Comparison of ENCODE assay signal across 16 cellular contexts in the genomic region with DNA sequence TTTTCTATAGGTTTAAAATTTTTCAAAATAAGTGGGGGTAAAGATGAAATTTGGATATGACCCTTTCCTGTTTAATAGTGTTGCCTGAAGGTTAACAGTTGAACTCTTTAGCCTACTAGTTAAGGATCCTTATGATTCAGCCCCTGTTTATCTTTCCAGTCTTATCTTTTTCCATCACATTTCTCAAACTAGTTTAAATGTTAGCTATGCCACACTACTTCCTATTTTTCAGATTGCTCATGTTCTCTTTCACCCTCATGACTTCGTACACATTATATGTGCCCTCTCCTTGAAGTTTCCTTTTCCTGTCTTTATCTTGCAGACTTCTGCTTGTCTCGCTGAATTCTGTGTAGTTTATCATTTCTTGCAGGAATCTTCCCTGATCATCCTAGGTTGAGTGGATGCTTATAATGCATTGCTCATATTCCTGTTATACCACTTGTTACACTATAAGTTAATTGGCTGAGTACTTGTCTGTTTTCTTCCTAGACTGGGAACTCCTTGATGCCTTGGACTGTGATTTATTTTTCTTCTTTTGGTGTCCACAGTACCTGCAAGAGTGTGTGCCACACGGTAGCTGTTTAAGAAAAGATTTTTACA.
DNase-seq lines count a peak whose midpoint lies in the region; ATAC-seq and TF ChIP-seq lines count a peak whose summit lies in the region.
"Had no signal": no experiment of that assay in that cellular context is flagged by ENCODE, and none has a peak within 500 bp of the region (broad histone marks: within the 10 kb centered on the region; RNA-seq: fewer than 3 reads in every experiment).

No MANE protein-coding gene starts in this region.

- H3K36me3 Mint-ChIP-seq in activated CD8-positive, alpha-beta T cell treated with anti-CD3 and anti-CD28 coated beads for 36 hours (ENCODE audit: low read depth): peaks cover 24% of the 10 kb centered on the region
- peaks cover 15% of the 10 kb centered on the region for H3K36me3 Mint-ChIP-seq in activated CD8-positive, alpha-beta T cell treated with anti-CD3 and anti-CD28 coated beads, Interleukin-2, amount 10 ng/mL, durations not matched to agents 7 days and 5 days (ENCODE audit: low read depth)
- peaks cover 20 to 34% of the 10 kb centered on the region in 2 donors for H3K36me3 Mint-ChIP-seq in stimulated activated naive B cell treated with anti-CD40 and anti-IgM and Interleukin-4, amounts not matched to agents 10 μg/mL and 1 μg/mL and 100 μg/mL, for 72 hours

- peak overlapping the region; percentile 5 for H3K27ac Mint-ChIP-seq in activated CD8-positive, alpha-beta T cell treated with anti-CD3 and anti-CD28 coated beads for 36 hours
- H3K27ac Mint-ChIP-seq in activated CD8-positive, alpha-beta T cell treated with anti-CD3 and anti-CD28 coated beads, Interleukin-2, amount 10 ng/mL, durations not matched to agents 7 days and 5 days: no peak overlapping the region
- H3K27ac Mint-ChIP-seq in stimulated activated naive B cell treated with anti-CD40 and anti-IgM and Interleukin-4, amounts not matched to agents 10 μg/mL and 1 μg/mL and 100 μg/mL, for 72 hours: no peak overlapping the region
- H3K27ac Mint-ChIP-seq: nephron had no signal

- no peak for DNase-seq in activated CD8-positive, alpha-beta T cell treated with anti-CD3 and anti-CD28 coated beads for 36 hours
- no peak for DNase-seq in activated CD8-positive, alpha-beta T cell treated with anti-CD3 and anti-CD28 coated beads, Interleukin-2, amount 10 ng/mL, durations not matched to agents 7 days and 5 days
- peak; percentile 46 for DNase-seq in SIG-M5 (lab: John Stamatoyannopoulos, UW)
- DNase-seq in epithelial cell of prostate (ENCODE audit: low read depth, low spot score): no peak
- no peak for DNase-seq in stimulated activated naive B cell treated with anti-CD40 and anti-IgM and Interleukin-4, amounts not matched to agents 10 μg/mL and 1 μg/mL and 100 μg/mL, for 72 hours
- no peak for DNase-seq in effector CD4-positive, alpha-beta T cell
- DNase-seq in kidney glomerular epithelial cell (lab: John Stamatoyannopoulos, UW): no peak
- DNase-seq: activated CD4-positive, CD25-positive, alpha-beta regulatory T cell treated with anti-CD3 and anti-CD28 coated beads, Interleukin-2, amount 50 U/mL, for 72 hours; Caco-2; glutamatergic neuron; left cardiac atrium; NCI-H1930; substantia nigra; SW 1271 had no signal

- CTCF ChIA-PET in activated CD8-positive, alpha-beta T cell treated with anti-CD3 and anti-CD28 coated beads for 36 hours (lab: Charles Lee): no interaction called here
- CTCF ChIA-PET in activated CD8-positive, alpha-beta T cell treated with anti-CD3 and anti-CD28 coated beads, Interleukin-2, amount 10 ng/mL, durations not matched to agents 7 days and 5 days (lab: Charles Lee): no interaction called here

- H3K4me1 Mint-ChIP-seq in activated CD8-positive, alpha-beta T cell treated with anti-CD3 and anti-CD28 coated beads for 36 hours (ENCODE audit: low read depth): peaks cover 11% of the 10 kb centered on the region
- H3K4me1 Mint-ChIP-seq in activated CD8-positive, alpha-beta T cell treated with anti-CD3 and anti-CD28 coated beads, Interleukin-2, amount 10 ng/mL, durations not matched to agents 7 days and 5 days (ENCODE audit: low read depth): peaks cover 3% of the 10 kb centered on the region
- H3K4me1 Mint-ChIP-seq in stimulated activated naive B cell treated with anti-CD40 and anti-IgM and Interleukin-4, amounts not matched to agents 10 μg/mL and 1 μg/mL and 100 μg/mL, for 72 hours: peaks cover 14 to 27% of the 10 kb centered on the region in 2 donors
- H3K4me1 Mint-ChIP-seq: nephron had no signal

- no peaks in the 10 kb centered on the region for H3K27me3 Mint-ChIP-seq in activated CD8-positive, alpha-beta T cell treated with anti-CD3 and anti-CD28 coated beads for 36 hours
- H3K27me3 Mint-ChIP-seq in activated CD8-positive, alpha-beta T cell treated with anti-CD3 and anti-CD28 coated beads, Interleukin-2, amount 10 ng/mL, durations not matched to agents 7 days and 5 days (ENCODE audit: low read depth): no peaks in the 10 kb centered on the region
- no peaks in the 10 kb centered on the region for H3K27me3 Mint-ChIP-seq in stimulated activated naive B cell treated with anti-CD40 and anti-IgM and Interleukin-4, amounts not matched to agents 10 μg/mL and 1 μg/mL and 100 μg/mL, for 72 hours

- no peak overlapping the region for H3K4me3 Mint-ChIP-seq in activated CD8-positive, alpha-beta T cell treated with anti-CD3 and anti-CD28 coated beads for 36 hours
- H3K4me3 Mint-ChIP-seq in activated CD8-positive, alpha-beta T cell treated with anti-CD3 and anti-CD28 coated beads, Interleukin-2, amount 10 ng/mL, durations not matched to agents 7 days and 5 days: no peak overlapping the region
- no peak overlapping the region for H3K4me3 Mint-ChIP-seq in stimulated activated naive B cell treated with anti-CD40 and anti-IgM and Interleukin-4, amounts not matched to agents 10 μg/mL and 1 μg/mL and 100 μg/mL, for 72 hours
- H3K4me3 Mint-ChIP-seq: nephron had no signal

- H3K9me3 Mint-ChIP-seq in activated CD8-positive, alpha-beta T cell treated with anti-CD3 and anti-CD28 coated beads for 36 hours: peaks cover 2% of the 10 kb centered on the region
- H3K9me3 Mint-ChIP-seq in activated CD8-positive, alpha-beta T cell treated with anti-CD3 and anti-CD28 coated beads, Interleukin-2, amount 10 ng/mL, durations not matched to agents 7 days and 5 days (ENCODE audit: insufficient read depth): peaks cover 3% of the 10 kb centered on the region
- H3K9me3 Mint-ChIP-seq in stimulated activated naive B cell treated with anti-CD40 and anti-IgM and Interleukin-4, amounts not matched to agents 10 μg/mL and 1 μg/mL and 100 μg/mL, for 72 hours: peaks cover 0 to 2% of the 10 kb centered on the region in 2 donors
- H3K9me3 Mint-ChIP-seq: nephron had no signal

- no peak for ATAC-seq in activated CD8-positive, alpha-beta T cell treated with anti-CD3 and anti-CD28 coated beads for 36 hours
- ATAC-seq in activated CD8-positive, alpha-beta T cell treated with anti-CD3 and anti-CD28 coated beads, Interleukin-2, amount 10 ng/mL, durations not matched to agents 7 days and 5 days: no peak
- ATAC-seq in stimulated activated naive B cell treated with anti-CD40 and anti-IgM and Interleukin-4, amounts not matched to agents 10 μg/mL and 1 μg/mL and 100 μg/mL, for 72 hours (replicated peaks): peak; percentile 27 to 57
- no peak for ATAC-seq in GM18870 (IDR thresholded peaks at IDR 0.05; ENCODE audit: unreplicated experiment)
- ATAC-seq: left cardiac atrium had no signal

- TF ChIP-seq CTCF in activated CD8-positive, alpha-beta T cell treated with anti-CD3 and anti-CD28 coated beads for 36 hours (IDR thresholded peaks at IDR 0.05): no peak

- POLR2A ChIA-PET in activated CD8-positive, alpha-beta T cell treated with anti-CD3 and anti-CD28 coated beads for 36 hours (lab: Charles Lee): no interaction called here
- POLR2A ChIA-PET in activated CD8-positive, alpha-beta T cell treated with anti-CD3 and anti-CD28 coated beads, Interleukin-2, amount 10 ng/mL, durations not matched to agents 7 days and 5 days (lab: Charles Lee): no interaction called here

- H3K27ac ChIP-seq in epithelial cell of prostate: peak overlapping the region; percentile 55

- intact Hi-C loops in activated CD8-positive, alpha-beta T cell treated with anti-CD3 and anti-CD28 coated beads for 36 hours (cut with micrococcal nuclease): no loop called here

Comparison
In these comparisons a context has a peak if more than half of its experiments do, and no peak if none do; other contexts are left out.
1. ATAC-seq: peak in stimulated activated naive B cell treated with anti-CD40 and anti-IgM and Interleukin-4, amounts not matched to agents 10 μg/mL and 1 μg/mL and 100 μg/mL, for 72 hours (2 of 2); none in activated CD8-positive, alpha-beta T cell treated with anti-CD3 and anti-CD28 coated beads for 36 hours (single experiment), activated CD8-positive, alpha-beta T cell treated with anti-CD3 and anti-CD28 coated beads, Interleukin-2, amount 10 ng/mL, durations not matched to agents 7 days and 5 days (single experiment) and GM18870 (single experiment).